29 cellular contexts compared by ENCODE assay signal in genomic region chr4:20288047-20288650, GRCh38. TPM values are rescaled to one million over a fixed set of nuclear protein-coding genes. Genes with fewer than 3 reads are reported as not detected.
DNase-seq lines count a peak whose midpoint lies in the region; ATAC-seq and TF ChIP-seq lines count a peak whose summit lies in the region.
"Had no signal": no experiment of that assay in that cellular context is flagged by ENCODE, and none has a peak within 500 bp of the region (broad histone marks: within the 10 kb centered on the region; RNA-seq: fewer than 3 reads in every experiment).

No MANE protein-coding gene starts in this region.

- CTCF ChIA-PET in HEK293 (lab: Yijun Ruan, JAX) = interaction anchor here (1.8 kb wide), 1 partner anchor 41 kb away, joined by 5 read pairs; no protein-coding TSS in a partner anchor

- ATAC-seq in GM21723 (IDR thresholded peaks at IDR 0.05; ENCODE audit: unreplicated experiment) (no peak), GM18907 (IDR thresholded peaks at IDR 0.05; ENCODE audit: unreplicated experiment) (no peak)
- ATAC-seq: activated CD4-positive, CD25-positive, alpha-beta regulatory T cell treated with anti-CD3 and anti-CD28 coated beads, Interleukin-2, amount 50 U/mL, for 24 hours; GM12878; lower lobe of right lung; natural killer cell treated with Interleukin-12 subunit alpha and Interleukin-12 subunit beta and Interleukin-15 and Interleukin-18, amount 100 ng/mL, for 72 hours; Right ventricle myocardium inferior; stimulated activated naive B cell treated with anti-CD40 and anti-IgM and Interleukin-4, amounts not matched to agents 10 μg/mL and 1 μg/mL and 100 μg/mL, for 72 hours had no signal

- POLR2A ChIA-PET in HEK293 (lab: Yijun Ruan, JAX) = no interaction called here

- H3K27ac ChIP-seq in HEK293 (ENCODE audit: extremely low read depth, low read depth, low read length) = no peak overlapping the region
- H3K27ac ChIP-seq: lower lobe of right lung, PC-9 had no signal

- DNase-seq in AG08395 (ENCODE audit: low spot score) (peak; percentile 24), astrocyte of the hippocampus (ENCODE audit: low read depth, low spot score) (peak; percentile 26), glomerular endothelial cell (ENCODE audit: extremely low read depth, low read depth, low spot score) (peak; percentile 47), GM13977 (ENCODE audit: low spot score) (no peak)
- DNase-seq in stimulated activated CD4-positive, alpha-beta T cell treated with anti-CD3 and anti-CD28 coated beads, Interleukin-4, amount 100 ng/mL, for 4 hours = no peak
- DNase-seq: activated CD4-positive, alpha-beta T cell treated with anti-CD3 and anti-CD28 coated beads, Interleukin-2, amount 50 U/mL, for 4 hours; activated naive CD4-positive, alpha-beta T cell; CD4-positive, alpha-beta memory T cell; effector CD8-positive, alpha-beta T cell; erythroblast; foreskin melanocyte; IMR-90; lower lobe of right lung; NCI-H1436 treated with DMSO at 0.1 percent for 48 hours; NCI-H2081 treated with DMSO at 0.1 percent for 48 hours; NCI-H226; NCI-H69; PC-9; stimulated activated naive B cell treated with anti-CD40 and anti-IgM and Interleukin-4, amounts not matched to agents 10 μg/mL and 1 μg/mL and 100 μg/mL, for 72 hours; substantia nigra; T-helper 2 cell had no signal

- H3K4me1 ChIP-seq in HEK293 (ENCODE audit: control insufficient read depth, insufficient read depth, low read length) = no peaks in the 10 kb centered on the region
- H3K4me1 ChIP-seq: lower lobe of right lung had no signal

- H3K4me3 ChIP-seq in HEK293 (ENCODE audit: low read depth, low read length) = no peak overlapping the region
- H3K4me3 ChIP-seq: GM12878, HAP-1, lower lobe of right lung, PC-9 had no signal

- no peak for TF ChIP-seq CTCF in HEK293 (tag by site-specific recombination; IDR thresholded peaks at IDR 0.05)
- TF ChIP-seq CTCF in GM13977 (IDR thresholded peaks at IDR 0.05; ENCODE audit: extremely low read depth, insufficient read depth, missing control alignments) = no peak

- peaks cover 0 to 40% of the 10 kb centered on the region in 2 experiments; a peak in 1 of 3 replicates for H3K36me3 ChIP-seq in HEK293 (ENCODE audit: control insufficient read depth in 2 of 2, insufficient read depth in 1 of 2, low read length in 2 of 2)
- H3K36me3 ChIP-seq: HAP-1, lower lobe of right lung had no signal

- H3K9me3 ChIP-seq in HEK293 (ENCODE audit: control insufficient read depth, insufficient read depth, low read depth, low read length) = no peaks in the 10 kb centered on the region
- H3K9me3 ChIP-seq: HAP-1, lower lobe of right lung had no signal

- in situ Hi-C loops in GM13977 (cut with MboI; ENCODE audit: low pct_unique_long_range_greater_than_20kb, low sequenced_read_pairs, unreplicated experiment) = no loop called here

TF ChIP-seq in HEK293, 187 proteins besides CTCF, POLR2A, EP300 and RAD21:
- TF ChIP-seq ZNF629 (tag by site-specific recombination; IDR thresholded peaks at IDR 0.05) (0 out of 2 replicates have a peak, but pooled peaks have one; percentile 18), ZXDB (tag by site-specific recombination; IDR thresholded peaks at IDR 0.05) (no peak), PRDM6 (tag by site-specific recombination; IDR thresholded peaks at IDR 0.05) (0 out of 2 replicates have a peak, but pooled peaks have one; percentile 27)

RNA-seq across cellular contexts. Expression of gene SLIT2, which starts 36.4 kb away (rescaled TPM):
- total RNA-seq in glomerular endothelial cell = 3.3 and 6.6 TPM in 2 replicates
- total RNA-seq: CD4-positive, alpha-beta memory T cell; natural killer cell treated with Interleukin-12 subunit alpha and Interleukin-12 subunit beta and Interleukin-15 and Interleukin-18, amount 100 ng/mL, for 72 hours had no signal

Comparison
In these comparisons a context has a peak if more than half of its experiments do, and no peak if none do; other contexts are left out.
1. DNase-seq: peak in AG08395 (single experiment), astrocyte of the hippocampus (single experiment) and glomerular endothelial cell (single experiment); none in stimulated activated CD4-positive, alpha-beta T cell treated with anti-CD3 and anti-CD28 coated beads, Interleukin-4, amount 100 ng/mL, for 4 hours (0 of 2) and GM13977 (single experiment).